In the genomic region with DNA sequence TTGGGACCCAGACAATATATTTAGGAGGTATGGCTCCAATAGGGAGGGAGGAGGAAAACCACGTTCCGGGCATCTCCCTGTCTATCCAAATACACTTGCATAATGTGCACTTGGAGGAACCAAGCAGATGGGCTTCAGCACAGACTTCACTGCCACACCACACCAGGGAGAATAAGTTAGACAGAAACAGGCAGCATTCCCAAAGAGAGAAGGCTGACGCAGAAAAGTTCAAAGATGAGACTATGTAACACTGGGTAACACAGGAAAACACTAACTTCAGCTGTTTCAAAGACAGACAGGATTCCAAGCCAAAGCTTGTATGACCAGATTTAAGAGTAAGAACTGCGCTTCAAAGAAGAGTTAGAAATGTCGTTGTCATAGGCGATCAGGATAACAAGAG, we compare ENCODE assay signal across 25 cellular contexts. TPM values are rescaled to one million over a fixed set of nuclear protein-coding genes. Genes with fewer than 3 reads are reported as not detected.
"Had no signal": no experiment of that assay in that cellular context is flagged by ENCODE, and none has a peak within 500 bp of the region (broad histone marks: within the 10 kb centered on the region; RNA-seq: fewer than 3 reads in every experiment).

No MANE protein-coding gene starts in this region.

- H3K27me3 Mint-ChIP-seq: activated CD4-positive, alpha-beta T cell treated with anti-CD3 and anti-CD28 coated beads, Interleukin-2, amount 10 ng/mL, durations not matched to agents 24 days and 14 days; effector memory CD8-positive, alpha-beta T cell; naive B cell had no signal

- H3K9me3 Mint-ChIP-seq: activated CD4-positive, alpha-beta T cell treated with anti-CD3 and anti-CD28 coated beads, Interleukin-2, amount 10 ng/mL, durations not matched to agents 24 days and 14 days; activated T-helper 1 cell treated with anti-CD3 and anti-CD28 coated beads, Interleukin-12 subunit alpha, Interleukin-12 subunit beta, Interleukin-2, Interleukin-4 antibody, amounts not matched to agents 30 ng/mL and 10 ng/mL and 1 ng/mL, durations not matched to agents 14 hours and 24 hours and 36 hours; effector memory CD8-positive, alpha-beta T cell; immature natural killer cell; naive B cell had no signal

- ATAC-seq: effector memory CD8-positive, alpha-beta T cell; gastrocnemius medialis; heart left ventricle; lower lobe of right lung; stimulated activated naive CD8-positive, alpha-beta T cell treated with anti-CD3 and anti-CD28 coated beads, Interleukin-15, Interleukin-2, amounts not matched to agents 100 U/mL and 50 U/mL, for 24 hours; upper lobe of right lung had no signal

- H3K27ac Mint-ChIP-seq: activated T-helper 1 cell treated with anti-CD3 and anti-CD28 coated beads, Interleukin-12 subunit alpha, Interleukin-12 subunit beta, Interleukin-2, Interleukin-4 antibody, amounts not matched to agents 30 ng/mL and 10 ng/mL and 1 ng/mL, durations not matched to agents 14 hours and 24 hours and 36 hours had no signal

- H3K27ac ChIP-seq: gastrocnemius medialis, heart left ventricle, lower lobe of right lung, thoracic aorta, upper lobe of right lung had no signal

- H3K27me3 ChIP-seq: gastrocnemius medialis, heart left ventricle, upper lobe of right lung had no signal

- H3K9me3 ChIP-seq: gastrocnemius medialis, heart left ventricle, lower lobe of right lung, thoracic aorta, upper lobe of right lung had no signal

- H3K4me3 ChIP-seq: gastrocnemius medialis, heart left ventricle, lower lobe of right lung, skin epidermis, thoracic aorta, upper lobe of right lung had no signal

- DNase-seq: activated CD4-positive, alpha-beta T cell treated with anti-CD3 and anti-CD28 coated beads, Interleukin-2, amount 10 ng/mL, durations not matched to agents 24 days and 14 days; activated CD4-positive, CD25-positive, alpha-beta regulatory T cell; activated CD8-positive, alpha-beta memory T cell treated with anti-CD3 and anti-CD28 coated beads, Interleukin-2, amount 50 U/mL, for 48 hours; activated naive CD4-positive, alpha-beta T cell treated with Interleukin-2 at 50 U/mL for 16 hours; dermis blood vessel endothelial cell; effector memory CD8-positive, alpha-beta T cell; gastrocnemius medialis; heart left ventricle; immature natural killer cell; lower lobe of right lung; naive B cell; posterior cingulate gyrus; retina; stimulated activated CD4-positive, alpha-beta T cell treated with anti-CD3 and anti-CD28 coated beads, Interleukin-15, amount 100 ng/mL, for 24 hours; stimulated activated CD4-positive, alpha-beta T cell treated with anti-CD3 and anti-CD28 coated beads, Interleukin-4, amount 100 ng/mL, for 1 hour; stimulated activated naive CD8-positive, alpha-beta T cell treated with anti-CD3 and anti-CD28 coated beads, Interleukin-15, Interleukin-2, amounts not matched to agents 100 U/mL and 50 U/mL, for 24 hours; upper lobe of right lung had no signal

- H3K4me1 ChIP-seq: gastrocnemius medialis, lower lobe of right lung, upper lobe of right lung had no signal

- H3K4me3 Mint-ChIP-seq: activated CD4-positive, alpha-beta T cell treated with anti-CD3 and anti-CD28 coated beads, Interleukin-2, amount 10 ng/mL, durations not matched to agents 24 days and 14 days; activated T-helper 1 cell treated with anti-CD3 and anti-CD28 coated beads, Interleukin-12 subunit alpha, Interleukin-12 subunit beta, Interleukin-2, Interleukin-4 antibody, amounts not matched to agents 30 ng/mL and 10 ng/mL and 1 ng/mL, durations not matched to agents 14 hours and 24 hours and 36 hours; effector memory CD8-positive, alpha-beta T cell; naive B cell had no signal

RNA-seq across cellular contexts. Expression of a gene that starts 19.8 kb away (rescaled TPM):
- total RNA-seq: activated CD4-positive, alpha-beta T cell treated with anti-CD3 and anti-CD28 coated beads, Interleukin-2, amount 10 ng/mL, durations not matched to agents 24 days and 14 days; activated T-helper 1 cell treated with anti-CD3 and anti-CD28 coated beads, Interleukin-12 subunit alpha, Interleukin-12 subunit beta, Interleukin-2, Interleukin-4 antibody, amounts not matched to agents 30 ng/mL and 10 ng/mL and 1 ng/mL, durations not matched to agents 14 hours and 24 hours and 36 hours; astrocyte; bronchial epithelial cell; chondrocyte; dermis blood vessel endothelial cell; fibroblast of lung; thoracic aorta; upper lobe of right lung had no signal

RNA-seq across cellular contexts. Expression of a gene that starts 25.0 kb away (rescaled TPM):
- total RNA-seq: activated CD4-positive, alpha-beta T cell treated with anti-CD3 and anti-CD28 coated beads, Interleukin-2, amount 10 ng/mL, durations not matched to agents 24 days and 14 days; astrocyte; bronchial epithelial cell; chondrocyte; dermis blood vessel endothelial cell; fibroblast of lung; gastrocnemius medialis; heart left ventricle; mononuclear cell; upper lobe of right lung had no signal
